2 cellular contexts compared by ENCODE assay signal in the genomic region with DNA sequence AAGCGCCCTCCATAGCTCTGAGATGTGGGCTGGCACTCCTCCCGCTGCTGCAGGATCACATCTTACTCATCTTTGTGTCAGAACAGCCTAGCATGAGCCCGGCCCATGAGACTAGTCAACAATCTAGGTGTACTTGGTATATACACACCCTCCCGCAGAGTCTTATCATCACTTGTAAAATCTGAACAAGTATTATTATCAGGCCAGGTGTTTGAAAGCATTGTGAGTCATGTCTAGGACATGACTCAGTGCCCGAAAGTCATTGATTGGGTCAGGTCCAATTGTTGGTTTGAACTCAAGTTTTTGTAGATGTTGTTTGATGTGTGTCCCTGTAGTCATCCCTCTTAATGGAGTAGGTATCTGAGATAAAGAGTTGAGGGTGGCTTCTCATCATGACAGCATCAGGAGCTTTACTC.
TF ChIP-seq lines count a peak whose summit lies in the region.

No MANE protein-coding gene starts in this region.

TF ChIP-seq in HCT116, 20 proteins besides CTCF, POLR2A, EP300 and RAD21 (continued from another document):
- TF ChIP-seq FOSL1 (IDR thresholded peaks at IDR 0.05; ENCODE audit: low read depth) (peak; percentile 19; the same call in 1 of the 2 replicates), ELF1 (IDR thresholded peaks at IDR 0.05; ENCODE audit: borderline replicate concordance, low read depth) (no peak)
- TF ChIP-seq, protein P1, sequence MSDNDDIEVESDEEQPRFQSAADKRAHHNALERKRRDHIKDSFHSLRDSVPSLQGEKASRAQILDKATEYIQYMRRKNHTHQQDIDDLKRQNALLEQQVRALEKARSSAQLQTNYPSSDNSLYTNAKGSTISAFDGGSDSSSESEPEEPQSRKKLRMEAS (IDR thresholded peaks at IDR 0.05): no peak

TF ChIP-seq in SK-N-SH, 30 proteins besides CTCF, POLR2A, EP300 and RAD21 (continued from another document):
- TF ChIP-seq EZH2phosphoT487 (IDR thresholded peaks at IDR 0.05; ENCODE audit: borderline replicate concordance, low read depth) (no peak), RCOR1 (IDR thresholded peaks at IDR 0.05; ENCODE audit: low read length) (no peak), TAF1 (IDR thresholded peaks at IDR 0.05; ENCODE audit: borderline replicate concordance, low read depth, low read length) (no peak), FOXJ3 (CRISPR knock-in tag; IDR thresholded peaks at IDR 0.05) (no peak), POLR2AphosphoS5 (IDR thresholded peaks at IDR 0.05; ENCODE audit: low read depth, low read length) (no peak), ELF1 (IDR thresholded peaks at IDR 0.05) (no peak), YY1 (IDR thresholded peaks at IDR 0.05; ENCODE audit: low read depth) (no peak), REST (IDR thresholded peaks at IDR 0.05; ENCODE audit: low read depth, low read length) (no peak), SMC3 (IDR thresholded peaks at IDR 0.05; ENCODE audit: low read depth, low read length) (no peak), MXI1 (IDR thresholded peaks at IDR 0.05; ENCODE audit: low read depth, low read length) (no peak), MEF2A (IDR thresholded peaks at IDR 0.05; ENCODE audit: borderline replicate concordance, low read depth) (no peak), RFX5 (IDR thresholded peaks at IDR 0.05; ENCODE audit: low read length) (no peak)
